In the genomic region with DNA sequence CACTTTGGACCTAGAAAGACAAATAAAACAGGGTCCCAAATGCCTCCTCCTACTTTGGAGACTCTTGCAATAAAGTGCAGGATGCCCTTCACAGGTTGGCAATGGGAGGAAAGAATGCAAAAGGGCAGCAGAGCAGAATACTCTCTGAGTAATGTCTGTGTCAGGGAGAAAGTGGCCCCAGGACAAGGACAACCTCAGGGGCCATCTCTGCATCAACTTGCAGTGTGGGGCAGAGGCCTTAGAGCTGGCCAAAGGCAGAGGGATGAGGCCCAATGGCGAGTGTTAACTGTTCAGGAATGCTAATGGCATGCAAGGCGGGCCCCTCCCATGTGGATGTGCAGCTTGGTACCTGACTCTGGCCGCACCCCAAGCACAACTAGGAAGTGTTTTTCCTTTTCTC, we compare ENCODE assay signal across 20 cellular contexts. TPM values are rescaled to one million over a fixed set of nuclear protein-coding genes. Genes with fewer than 3 reads are reported as not detected.
DNase-seq lines count a peak whose midpoint lies in the region; ATAC-seq, FAIRE-seq and TF ChIP-seq lines count a peak whose summit lies in the region.
"Had no signal": no experiment of that assay in that cellular context is flagged by ENCODE, and none has a peak within 500 bp of the region (broad histone marks: within the 10 kb centered on the region; RNA-seq: fewer than 3 reads in every experiment).

No MANE protein-coding gene starts in this region.

- intact Hi-C loops in dorsolateral prefrontal cortex (cut with DNase I): no loop called here

- H3K9ac ChIP-seq in mesenchymal stem cell (ENCODE audit: low read length): no peak overlapping the region

- peak; percentile 79 for DNase-seq in Caki2 (ENCODE audit: low read depth)
- DNase-seq in LoVo (ENCODE audit: low spot score): peak; percentile 27
- DNase-seq in bronchial epithelial cell (ENCODE audit: low read depth): peak; percentile 78
- DNase-seq in mesenchymal stem cell: no peak
- no peak for DNase-seq in dorsolateral prefrontal cortex
- no peak for DNase-seq in activated CD4-positive, CD25-positive, alpha-beta regulatory T cell treated with anti-CD3 and anti-CD28 coated beads, Interleukin-2, amount 50 U/mL, for 72 hours
- no peak for DNase-seq in GF-D8 (lab: John Stamatoyannopoulos, UW)
- DNase-seq: activated CD8-positive, alpha-beta T cell treated with anti-CD3 and anti-CD28 coated beads, Interleukin-2, amount 10 ng/mL, durations not matched to agents 7 days and 5 days; H9; NCI-H1105; NCI-H2171; NCI-H82; retina; T-helper 1 cell had no signal

- FAIRE-seq in bronchial epithelial cell (lab: Jason Lieb, UNC): no peak

- H3K36me3 ChIP-seq in bronchial epithelial cell (ENCODE audit: control insufficient read depth, insufficient read depth, low read length): no peaks in the 10 kb centered on the region
- H3K36me3 ChIP-seq in mesenchymal stem cell (ENCODE audit: control insufficient read depth in 1 of 2, insufficient read depth in 2 of 2, low read depth in 1 of 2, low read length in 2 of 2): no peaks in the 10 kb centered on the region

- WGBS in mesenchymal stem cell: 50% methylated on average over 1 of the region's 3 CpGs

- H3K27me3 ChIP-seq in bronchial epithelial cell (ENCODE audit: control insufficient read depth, insufficient read depth, low read length): no peaks in the 10 kb centered on the region
- H3K27me3 ChIP-seq in mesenchymal stem cell (ENCODE audit: control insufficient read depth in 1 of 2, insufficient read depth in 1 of 2, low read length in 2 of 2): no peaks in the 10 kb centered on the region
- H3K27me3 ChIP-seq in dorsolateral prefrontal cortex: no peaks in the 10 kb centered on the region

- H3K27ac ChIP-seq in mesenchymal stem cell (ENCODE audit: low read length, poor library complexity, severe bottlenecking) (peak overlapping the region; percentile 8), dorsolateral prefrontal cortex (no peak overlapping the region)
- H3K27ac ChIP-seq: VCaP had no signal

- no peak overlapping the region for H3K18ac ChIP-seq in mesenchymal stem cell (ENCODE audit: low read depth in 1 of 2, low read length in 2 of 2)

- H3K14ac ChIP-seq in mesenchymal stem cell (ENCODE audit: low read length in 2 of 2): no peak overlapping the region

- H2BK15ac ChIP-seq in mesenchymal stem cell (ENCODE audit: low read depth, poor library complexity, severe bottlenecking): no peak overlapping the region

- H4K91ac ChIP-seq in mesenchymal stem cell (ENCODE audit: low read length): no peak overlapping the region

- H2BK5ac ChIP-seq in mesenchymal stem cell (ENCODE audit: low read depth, low read length, poor library complexity, severe bottlenecking): no peak overlapping the region

- H2BK12ac ChIP-seq in mesenchymal stem cell (ENCODE audit: low read length in 2 of 2): no peak overlapping the region

- peaks cover 12% of the 10 kb centered on the region for H3K4me1 ChIP-seq in mesenchymal stem cell (ENCODE audit: control insufficient read depth, insufficient read depth, low read depth, low read length)

- no peaks in the 10 kb centered on the region for H3K9me3 ChIP-seq in mesenchymal stem cell (ENCODE audit: control insufficient read depth, low read length)

- H3K4me3 ChIP-seq in bronchial epithelial cell (ENCODE audit: low read depth, low read length) (no peak overlapping the region), mesenchymal stem cell (ENCODE audit: insufficient read depth in 1 of 2, low read depth in 1 of 2, low read length in 2 of 2) (no peak overlapping the region), dorsolateral prefrontal cortex (no peak overlapping the region)

- H3K79me1 ChIP-seq in mesenchymal stem cell (replicated peaks; ENCODE audit: low read length, poor library complexity, severe bottlenecking): no peaks in the 10 kb centered on the region

- TF ChIP-seq CTCF in bronchial epithelial cell (IDR thresholded peaks at IDR 0.05; ENCODE audit: insufficient read depth, low read length, severe bottlenecking): no peak
- TF ChIP-seq CTCF in dorsolateral prefrontal cortex (IDR thresholded peaks at IDR 0.05 in 54 of 56, conservative IDR thresholded peaks at IDR 0.05 in 2 of 56; ENCODE audit: low read depth in 1 of 56, partially characterized antibody in 56 of 56): no peak

- peak overlapping the region; percentile 55 for H2AK5ac ChIP-seq in mesenchymal stem cell (ENCODE audit: low read length, severe bottlenecking)

- H4K8ac ChIP-seq in mesenchymal stem cell (ENCODE audit: low read length): no peak overlapping the region

- no peak overlapping the region for H2BK120ac ChIP-seq in mesenchymal stem cell (ENCODE audit: low read depth, low read length)

- no peak overlapping the region for H3K4ac ChIP-seq in mesenchymal stem cell (ENCODE audit: low read depth in 1 of 2, low read length in 2 of 2)

- no peak overlapping the region for H2AFZ ChIP-seq in mesenchymal stem cell (ENCODE audit: low read depth, low read length)

- H3K4me2 ChIP-seq in mesenchymal stem cell (ENCODE audit: low read length, poor library complexity, severe bottlenecking): no peak overlapping the region

- in situ Hi-C loops in Caki2 (cut with HindIII; ENCODE audit: low pct_unique_long_range_greater_than_20kb, low sequenced_read_pairs): no loop called here

- no peak for ATAC-seq in HG03139 (IDR thresholded peaks at IDR 0.05; ENCODE audit: unreplicated experiment)
- ATAC-seq: activated CD8-positive, alpha-beta T cell treated with anti-CD3 and anti-CD28 coated beads, Interleukin-2, amount 10 ng/mL, durations not matched to agents 7 days and 5 days had no signal

- H3K23ac ChIP-seq in mesenchymal stem cell (ENCODE audit: low read length in 2 of 2): peak overlapping the region in 1 of 2 experiments; percentile 42

RNA-seq across cellular contexts. Expression of gene UPK1B, which starts 8.4 kb away (rescaled TPM):
- total RNA-seq in Caki2 (2014; rRNA removed; shearing (Covaris generic); ENCODE audit: low replicate concordance): 31.7 and 44.0 TPM in 2 replicates
- total RNA-seq in bronchial epithelial cell (25.0 and 55.2 TPM in 2 replicates), dorsolateral prefrontal cortex (1 to 10 TPM in 7 of 120 experiments, under 1 TPM in 9, not detected in 104; 0.17 to 4.4 (median 0.72) TPM)
- polyA plus RNA-seq in mesenchymal stem cell (2013, experiment 1 of 2): not detected
- not detected for polyA plus RNA-seq in mesenchymal stem cell (2013, experiment 2 of 2)
- total RNA-seq: activated CD8-positive, alpha-beta T cell treated with anti-CD3 and anti-CD28 coated beads, Interleukin-2, amount 10 ng/mL, durations not matched to agents 7 days and 5 days; activated T-helper 1 cell treated with anti-CD3 and anti-CD28 coated beads, Interleukin-12 subunit alpha, Interleukin-12 subunit beta, Interleukin-2, Interleukin-4 antibody, amounts not matched to agents 30 ng/mL and 10 ng/mL and 1 ng/mL, durations not matched to agents 14 hours and 24 hours and 36 hours; cerebellum had no signal
- polyA plus RNA-seq: IgD-negative memory B cell had no signal

RNA-seq across cellular contexts. Expression of gene TEX55, which starts 35.8 kb away (rescaled TPM):
- total RNA-seq in Caki2 (2014; rRNA removed; shearing (Covaris generic); ENCODE audit: low replicate concordance): not detected in 2 replicates
- total RNA-seq in bronchial epithelial cell (not detected in 2 replicates), dorsolateral prefrontal cortex (not detected)
- polyA plus RNA-seq in mesenchymal stem cell (2013, experiment 1 of 2): not detected
- not detected for polyA plus RNA-seq in mesenchymal stem cell (2013, experiment 2 of 2)
- total RNA-seq: activated CD8-positive, alpha-beta T cell treated with anti-CD3 and anti-CD28 coated beads, Interleukin-2, amount 10 ng/mL, durations not matched to agents 7 days and 5 days; activated T-helper 1 cell treated with anti-CD3 and anti-CD28 coated beads, Interleukin-12 subunit alpha, Interleukin-12 subunit beta, Interleukin-2, Interleukin-4 antibody, amounts not matched to agents 30 ng/mL and 10 ng/mL and 1 ng/mL, durations not matched to agents 14 hours and 24 hours and 36 hours; cerebellum; H9 had no signal
- polyA plus RNA-seq: AG04450, IgD-negative memory B cell had no signal

RNA-seq across cellular contexts. Expression of gene B4GALT4, which starts 58.9 kb away (rescaled TPM):
- 39.4 and 45.8 TPM in 2 replicates for total RNA-seq in Caki2 (2014; rRNA removed; shearing (Covaris generic); ENCODE audit: low replicate concordance)
- total RNA-seq in bronchial epithelial cell (40.5 and 67.2 TPM in 2 replicates), dorsolateral prefrontal cortex (10 to 100 TPM in 116 of 120 experiments, 1 to 10 TPM in 4; 7.4 to 34.5 (median 16.0) TPM)
- 27.2 TPM for polyA plus RNA-seq in mesenchymal stem cell (2013, experiment 1 of 2)
- polyA plus RNA-seq in mesenchymal stem cell (2013, experiment 2 of 2): 27.4 TPM

Comparison
In these comparisons a context has a peak if more than half of its experiments do, and no peak if none do; other contexts are left out.
1. DNase-seq: peak in Caki2 (single experiment), LoVo (single experiment) and bronchial epithelial cell (single experiment); none in mesenchymal stem cell (single experiment), dorsolateral prefrontal cortex (0 of 10), activated CD4-positive, CD25-positive, alpha-beta regulatory T cell treated with anti-CD3 and anti-CD28 coated beads, Interleukin-2, amount 50 U/mL, for 72 hours (single experiment) and GF-D8 (single experiment).